Comparison of ENCODE assay signal across 33 cellular contexts in the genomic region with DNA sequence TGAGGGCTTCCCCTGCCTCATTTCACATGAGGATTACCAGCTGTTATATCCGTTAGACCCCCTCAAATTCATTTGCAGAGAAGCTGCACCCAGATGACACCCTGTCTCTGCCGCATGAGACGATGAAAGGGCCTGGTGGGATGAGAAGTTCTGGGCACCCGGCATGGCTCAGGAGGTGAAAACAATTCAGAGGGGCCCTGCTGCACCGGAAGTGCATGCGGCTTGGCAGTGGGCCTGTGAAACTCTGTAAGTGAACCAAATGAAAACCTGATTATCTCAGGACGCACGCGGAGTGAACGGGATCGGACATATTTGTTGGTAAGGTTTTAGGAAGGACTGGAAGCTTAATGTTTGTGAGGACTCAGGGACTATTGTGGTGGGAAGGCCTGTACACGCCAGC.
"Had no signal": no experiment of that assay in that cellular context is flagged by ENCODE, and none has a peak within 500 bp of the region (broad histone marks: within the 10 kb centered on the region; RNA-seq: fewer than 3 reads in every experiment).

No MANE protein-coding gene starts in this region.

- H3K36me3 ChIP-seq: adrenal gland, brain microvascular endothelial cell, breast epithelium had no signal

- H3K27me3 ChIP-seq: adrenal gland, body of pancreas, brain microvascular endothelial cell had no signal

- H3K4me1 Mint-ChIP-seq: activated B cell treated with CpG ODN at 0.5 μM for 24 hours; activated CD4-positive, alpha-beta T cell treated with anti-CD3 and anti-CD28 coated beads, Interleukin-2, amount 10 ng/mL, durations not matched to agents 24 days and 14 days; activated naive CD8-positive, alpha-beta T cell treated with anti-CD3 and anti-CD28 coated beads for 36 hours; activated T-helper 17 cell treated with anti-CD3 and anti-CD28 coated beads, Interleukin-2, amount 50 U/mL, for 72 hours had no signal

- H3K4me3 ChIP-seq: adrenal gland, body of pancreas, breast epithelium had no signal

- H3K9me3 Mint-ChIP-seq: activated CD4-positive, alpha-beta memory T cell treated with anti-CD3 and anti-CD28 coated beads for 36 hours; activated CD4-positive, alpha-beta T cell treated with anti-CD3 and anti-CD28 coated beads, Interleukin-2, amount 10 ng/mL, durations not matched to agents 24 days and 14 days; activated CD8-positive, alpha-beta T cell treated with anti-CD3 and anti-CD28 coated beads for 36 hours; activated naive CD4-positive, alpha-beta T cell treated with anti-CD3 and anti-CD28 coated beads, Interleukin-2, amount 50 U/mL, for 72 hours; activated naive CD8-positive, alpha-beta T cell treated with anti-CD3 and anti-CD28 coated beads for 36 hours; activated T-cell treated with anti-CD3 and anti-CD28 coated beads, Interleukin-2, amount 50 U/mL, for 4 hours; activated T-helper 1 cell treated with anti-CD3 and anti-CD28 coated beads, Interleukin-12 subunit alpha, Interleukin-12 subunit beta, Interleukin-2, Interleukin-4 antibody, amounts not matched to agents 30 ng/mL and 10 ng/mL and 1 ng/mL, durations not matched to agents 14 hours and 24 hours and 36 hours; activated T-helper 17 cell treated with anti-CD3 and anti-CD28 coated beads, Interleukin-2, amount 50 U/mL, for 72 hours; T-helper 2 cell treated with Interferon-gamma antibody and Interleukin-4, amounts not matched to agents 5 μg/mL and 100 μg/mL, for 36 hours had no signal

- H3K4me1 ChIP-seq: adrenal gland, body of pancreas, breast epithelium had no signal

- ATAC-seq: activated CD8-positive, alpha-beta T cell treated with anti-CD3 and anti-CD28 coated beads for 36 hours; activated naive CD4-positive, alpha-beta T cell treated with anti-CD3 and anti-CD28 coated beads, Interleukin-2, amount 50 U/mL, for 72 hours; activated T-cell treated with anti-CD3 and anti-CD28 coated beads, Interleukin-2, amount 50 U/mL, for 4 hours; activated T-cell treated with anti-CD3 and anti-CD28 coated beads, Interleukin-2, amount 50 U/mL, for 72 hours; activated T-helper 17 cell treated with anti-CD3 and anti-CD28 coated beads, Interleukin-2, amount 50 U/mL, for 72 hours; body of pancreas had no signal

- H3K36me3 Mint-ChIP-seq: activated CD4-positive, alpha-beta memory T cell treated with anti-CD3 and anti-CD28 coated beads for 36 hours; activated naive CD4-positive, alpha-beta T cell treated with anti-CD3 and anti-CD28 coated beads, Interleukin-2, amount 50 U/mL, for 72 hours; activated naive CD8-positive, alpha-beta T cell treated with anti-CD3 and anti-CD28 coated beads for 36 hours had no signal

- H3K4me3 Mint-ChIP-seq: activated B cell treated with CpG ODN at 0.5 μM for 24 hours; activated CD4-positive, alpha-beta memory T cell treated with anti-CD3 and anti-CD28 coated beads for 36 hours; activated CD4-positive, alpha-beta T cell treated with anti-CD3 and anti-CD28 coated beads, Interleukin-2, amount 10 ng/mL, durations not matched to agents 24 days and 14 days; activated CD8-positive, alpha-beta T cell treated with anti-CD3 and anti-CD28 coated beads for 36 hours; activated naive CD4-positive, alpha-beta T cell treated with anti-CD3 and anti-CD28 coated beads for 36 hours; activated naive CD8-positive, alpha-beta T cell treated with anti-CD3 and anti-CD28 coated beads for 36 hours; activated T-cell treated with anti-CD3 and anti-CD28 coated beads, Interleukin-2, amount 50 U/mL, for 4 hours; activated T-cell treated with anti-CD3 and anti-CD28 coated beads, Interleukin-2, amount 50 U/mL, for 72 hours; activated T-helper 1 cell treated with anti-CD3 and anti-CD28 coated beads, Interleukin-12 subunit alpha, Interleukin-12 subunit beta, Interleukin-2, Interleukin-4 antibody, amounts not matched to agents 30 ng/mL and 10 ng/mL and 1 ng/mL, durations not matched to agents 14 hours and 24 hours and 36 hours; activated T-helper 17 cell treated with anti-CD3 and anti-CD28 coated beads, Interleukin-2, amount 50 U/mL, for 72 hours; T-helper 2 cell treated with Interferon-gamma antibody and Interleukin-4, amounts not matched to agents 5 μg/mL and 100 μg/mL, for 36 hours had no signal

- DNase-seq: activated B cell treated with CpG ODN at 0.5 μM for 24 hours; activated CD4-positive, alpha-beta memory T cell treated with anti-CD3 and anti-CD28 coated beads for 36 hours; activated CD4-positive, alpha-beta T cell treated with anti-CD3 and anti-CD28 coated beads for 4 hours; activated CD4-positive, alpha-beta T cell treated with anti-CD3 and anti-CD28 coated beads, Interleukin-2, amount 10 ng/mL, durations not matched to agents 24 days and 14 days; activated CD4-positive, alpha-beta T cell treated with anti-CD3 and anti-CD28 coated beads, Interleukin-2, amount 50 U/mL, for 1 hour; activated CD4-positive, alpha-beta T cell treated with anti-CD3 and anti-CD28 coated beads, Interleukin-2, amount 50 U/mL, for 4 hours; activated CD4-positive, CD25-positive, alpha-beta regulatory T cell treated with anti-CD3 and anti-CD28 coated beads, Interleukin-2, amount 50 U/mL, for 72 hours; activated CD8-positive, alpha-beta memory T cell treated with anti-CD3 and anti-CD28 coated beads, Interleukin-2, amount 50 U/mL, for 4 hours; activated CD8-positive, alpha-beta T cell treated with anti-CD3 and anti-CD28 coated beads for 36 hours; activated effector memory CD4-positive, alpha-beta T cell treated with anti-CD3 and anti-CD28 coated beads, Interleukin-2, amount 50 U/mL, for 16 hours; activated gamma-delta T cell treated with Interleukin-2 at 50 U/mL for 16 hours; activated naive CD4-positive, alpha-beta T cell; activated naive CD4-positive, alpha-beta T cell treated with anti-CD3 and anti-CD28 coated beads for 36 hours; activated naive CD4-positive, alpha-beta T cell treated with anti-CD3 and anti-CD28 coated beads, Interleukin-2, amount 50 U/mL, for 16 hours; activated naive CD8-positive, alpha-beta T cell treated with anti-CD3 and anti-CD28 coated beads for 36 hours; activated T-cell treated with anti-CD3 and anti-CD28 coated beads for 4 hours; activated T-cell treated with anti-CD3 and anti-CD28 coated beads, Interleukin-2, amount 50 U/mL, for 1 hour; activated T-cell treated with anti-CD3 and anti-CD28 coated beads, Interleukin-2, amount 50 U/mL, for 4 hours; activated T-cell treated with anti-CD3 and anti-CD28 coated beads, Interleukin-2, amount 50 U/mL, for 72 hours; amniotic stem cell; aorta; body of pancreas; brain microvascular endothelial cell; central memory CD4-positive, alpha-beta T cell; T-helper 2 cell; T-helper 9 cell had no signal

- H3K27ac Mint-ChIP-seq: activated B cell treated with CpG ODN at 0.5 μM for 24 hours; activated CD4-positive, alpha-beta memory T cell treated with anti-CD3 and anti-CD28 coated beads for 36 hours; activated CD4-positive, alpha-beta T cell treated with anti-CD3 and anti-CD28 coated beads, Interleukin-2, amount 10 ng/mL, durations not matched to agents 24 days and 14 days; activated CD8-positive, alpha-beta T cell treated with anti-CD3 and anti-CD28 coated beads for 36 hours; activated naive CD4-positive, alpha-beta T cell treated with anti-CD3 and anti-CD28 coated beads for 36 hours; activated naive CD4-positive, alpha-beta T cell treated with anti-CD3 and anti-CD28 coated beads, Interleukin-2, amount 50 U/mL, for 72 hours; activated naive CD8-positive, alpha-beta T cell treated with anti-CD3 and anti-CD28 coated beads for 36 hours; activated T-cell treated with anti-CD3 and anti-CD28 coated beads, Interleukin-2, amount 50 U/mL, for 72 hours; activated T-helper 1 cell treated with anti-CD3 and anti-CD28 coated beads, Interleukin-12 subunit alpha, Interleukin-12 subunit beta, Interleukin-2, Interleukin-4 antibody, amounts not matched to agents 30 ng/mL and 10 ng/mL and 1 ng/mL, durations not matched to agents 14 hours and 24 hours and 36 hours; activated T-helper 17 cell treated with anti-CD3 and anti-CD28 coated beads, Interleukin-2, amount 50 U/mL, for 72 hours; T-helper 2 cell treated with Interferon-gamma antibody and Interleukin-4, amounts not matched to agents 5 μg/mL and 100 μg/mL, for 36 hours had no signal

- H3K9me3 ChIP-seq: adrenal gland, body of pancreas had no signal

- H3K27ac ChIP-seq: adrenal gland, body of pancreas, brain microvascular endothelial cell, breast epithelium, VCaP had no signal

- H3K27me3 Mint-ChIP-seq: activated B cell treated with CpG ODN at 0.5 μM for 24 hours; activated CD4-positive, alpha-beta memory T cell treated with anti-CD3 and anti-CD28 coated beads for 36 hours; activated CD4-positive, alpha-beta T cell treated with anti-CD3 and anti-CD28 coated beads, Interleukin-2, amount 10 ng/mL, durations not matched to agents 24 days and 14 days; activated CD8-positive, alpha-beta T cell treated with anti-CD3 and anti-CD28 coated beads for 36 hours; activated naive CD8-positive, alpha-beta T cell treated with anti-CD3 and anti-CD28 coated beads for 36 hours; activated T-helper 17 cell treated with anti-CD3 and anti-CD28 coated beads, Interleukin-2, amount 50 U/mL, for 72 hours had no signal
